ENCODE assay signal across 8 cellular contexts in the genomic region with DNA sequence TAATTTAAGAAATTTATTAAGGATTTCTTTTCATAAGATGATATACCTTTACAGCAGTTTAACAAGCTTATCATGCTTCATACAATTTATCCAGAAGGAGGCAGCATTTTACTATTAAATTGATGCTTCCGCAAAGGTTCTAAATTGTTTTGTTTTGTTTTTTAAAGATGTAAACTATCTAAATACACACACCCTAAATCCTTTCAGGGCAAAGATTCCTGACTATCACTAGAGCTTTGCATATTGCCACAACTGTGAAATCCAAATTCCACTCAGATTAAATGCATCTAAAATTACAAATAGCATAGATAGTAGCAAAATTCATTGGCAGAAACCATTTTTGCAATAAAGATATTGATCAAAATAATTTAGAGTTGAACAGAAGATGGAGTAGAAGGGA. TPM values are rescaled to one million over a fixed set of nuclear protein-coding genes. Genes with fewer than 3 reads are reported as not detected.
DNase-seq lines count a peak whose midpoint lies in the region; ATAC-seq and TF ChIP-seq lines count a peak whose summit lies in the region.

No MANE protein-coding gene starts in this region.

- H3K27me3 Mint-ChIP-seq in progenitor cell of endocrine pancreas: no peaks in the 10 kb centered on the region

- ATAC-seq in GM21447 (IDR thresholded peaks at IDR 0.05; ENCODE audit: unreplicated experiment): no peak

- no peak overlapping the region for H3K27ac Mint-ChIP-seq in progenitor cell of endocrine pancreas

- peak; percentile 58 for TF ChIP-seq CTCF in progenitor cell of endocrine pancreas (IDR thresholded peaks at IDR 0.05; ENCODE audit: unreplicated experiment)

- H3K36me3 Mint-ChIP-seq in progenitor cell of endocrine pancreas (ENCODE audit: insufficient read depth): no peaks in the 10 kb centered on the region

- DNase-seq in EL: peak; percentile 47
- peak; percentile 41 for DNase-seq in NCI-H2171 treated with DMSO at 0.1 percent for 48 hours (lab: John Stamatoyannopoulos, UW)
- DNase-seq in dermis microvascular lymphatic vessel endothelial cell (ENCODE audit: low read depth in 2 of 2): peak; percentile 38 to 62
- DNase-seq in progenitor cell of endocrine pancreas (ENCODE audit: low spot score, unreplicated experiment): no peak
- DNase-seq in mucosa of gallbladder (ENCODE audit: low spot score): no peak
- DNase-seq in activated gamma-delta T cell treated with Interleukin-2 at 50 U/mL for 16 hours: no peak
- DNase-seq in NCI-H2029 (lab: John Stamatoyannopoulos, UW): no peak

- no peak overlapping the region for H3K4me3 Mint-ChIP-seq in progenitor cell of endocrine pancreas (ENCODE audit: low read depth)

- H3K9me3 Mint-ChIP-seq in progenitor cell of endocrine pancreas (ENCODE audit: low read depth): no peaks in the 10 kb centered on the region

- H3K4me1 Mint-ChIP-seq in progenitor cell of endocrine pancreas (ENCODE audit: low read depth): peaks cover 2% of the 10 kb centered on the region

RNA-seq across cellular contexts. Expression of a gene that starts 44.5 kb away (rescaled TPM):
- total RNA-seq in dermis microvascular lymphatic vessel endothelial cell (78.8 and 117 TPM in 2 replicates), progenitor cell of endocrine pancreas (155 and 157 TPM in 2 replicates), mucosa of gallbladder (96.7 TPM)

Comparison
In these comparisons a context has a peak if more than half of its experiments do, and no peak if none do; other contexts are left out.
1. DNase-seq: peak in EL (single experiment), NCI-H2171 treated with DMSO at 0.1 percent for 48 hours (single experiment) and dermis microvascular lymphatic vessel endothelial cell (2 of 2); none in progenitor cell of endocrine pancreas (single experiment), mucosa of gallbladder (single experiment), activated gamma-delta T cell treated with Interleukin-2 at 50 U/mL for 16 hours (single experiment) and NCI-H2029 (single experiment).